Comparison of ENCODE assay signal across 1 cellular context in the genomic region with DNA sequence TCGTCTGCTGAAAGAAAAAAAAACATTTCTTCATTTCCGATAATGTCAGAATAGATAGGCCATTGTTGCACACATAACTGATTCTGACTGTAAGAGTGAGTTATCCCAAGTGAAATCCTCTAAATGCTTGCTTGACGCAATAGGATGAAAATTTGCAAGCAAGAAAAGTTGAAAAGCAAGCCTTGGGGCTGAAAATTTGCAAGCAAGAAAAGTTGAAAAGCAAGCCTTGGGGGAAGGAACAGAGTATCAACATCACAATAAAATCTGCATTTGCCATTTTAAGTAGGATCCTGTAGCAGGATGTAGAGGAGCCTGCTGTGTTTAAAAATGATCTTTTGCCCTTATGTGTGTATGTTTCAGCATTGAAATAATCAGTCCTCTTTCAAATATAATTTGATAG.
A peak's percentile ranks its signal among the peaks of the same experiment; 100 is the strongest.
TF ChIP-seq lines count a peak whose summit lies in the region.

No MANE protein-coding gene starts in this region.

TF ChIP-seq in GM23338, 12 proteins besides CTCF, POLR2A, EP300 and RAD21 (continued from another document):
- peak; percentile 44; the same call in 1 of the 2 replicates for TF ChIP-seq CREB1 (CRISPR knock-in tag; IDR thresholded peaks at IDR 0.05; ENCODE audit: low read depth)
